8 cellular contexts compared by ENCODE assay signal in genomic region chr11:9385288-9385902, GRCh38. TPM values are rescaled to one million over a fixed set of nuclear protein-coding genes. Genes with fewer than 3 reads are reported as not detected.
DNase-seq lines count a peak whose midpoint lies in the region; ATAC-seq and TF ChIP-seq lines count a peak whose summit lies in the region.

No MANE protein-coding gene starts in this region.

- H3K36me3 Mint-ChIP-seq in activated CD8-positive, alpha-beta T cell treated with anti-CD3 and anti-CD28 coated beads, Interleukin-2, amount 10 ng/mL, durations not matched to agents 7 days and 5 days (ENCODE audit: low read depth): peaks cover 29% of the 10 kb centered on the region

- TF ChIP-seq CTCF in heart right ventricle (IDR thresholded peaks at IDR 0.05): peak in 1 of 9 donors; percentile 2

- peaks cover 35% of the 10 kb centered on the region for H3K4me1 Mint-ChIP-seq in activated CD8-positive, alpha-beta T cell treated with anti-CD3 and anti-CD28 coated beads, Interleukin-2, amount 10 ng/mL, durations not matched to agents 7 days and 5 days (ENCODE audit: low read depth)

- peak overlapping the region; percentile 90 for H3K27ac Mint-ChIP-seq in activated CD8-positive, alpha-beta T cell treated with anti-CD3 and anti-CD28 coated beads, Interleukin-2, amount 10 ng/mL, durations not matched to agents 7 days and 5 days

- POLR2A ChIA-PET in activated CD8-positive, alpha-beta T cell treated with anti-CD3 and anti-CD28 coated beads, Interleukin-2, amount 10 ng/mL, durations not matched to agents 7 days and 5 days (lab: Charles Lee): interaction anchor here (0.6 to 3.4 kb wide), 13 partner anchors 8 to 416 kb away, joined by 3 to 35 read pairs (median 4); partner anchors contain the start of genes DENND5A and ZNF143

- DNase-seq in activated CD8-positive, alpha-beta T cell treated with anti-CD3 and anti-CD28 coated beads, Interleukin-2, amount 10 ng/mL, durations not matched to agents 7 days and 5 days: no peak
- DNase-seq in heart right ventricle (no peak), NCI-H1105 (lab: John Stamatoyannopoulos, UW) (no peak)

- peak overlapping the region; percentile 89 for H3K4me3 Mint-ChIP-seq in activated CD8-positive, alpha-beta T cell treated with anti-CD3 and anti-CD28 coated beads, Interleukin-2, amount 10 ng/mL, durations not matched to agents 7 days and 5 days

- ATAC-seq in GM19397 (IDR thresholded peaks at IDR 0.05; ENCODE audit: unreplicated experiment) (peak; percentile 5), heart right ventricle (peak; percentile 41 to 74 (median 54)), GM18520 (IDR thresholded peaks at IDR 0.05; ENCODE audit: unreplicated experiment) (no peak)
- peak; percentile 13 for ATAC-seq in activated CD8-positive, alpha-beta T cell treated with anti-CD3 and anti-CD28 coated beads, Interleukin-2, amount 10 ng/mL, durations not matched to agents 7 days and 5 days

- H3K36me3 ChIP-seq in BLaER1 (peaks cover 31% of the 10 kb centered on the region), KOPT-K1 (ENCODE audit: insufficient read depth, low read length) (peaks cover 34% of the 10 kb centered on the region), heart right ventricle (peaks cover 0 to 23% (median 0%) of the 10 kb centered on the region in 9 donors), rectal smooth muscle tissue (ENCODE audit: control insufficient read depth, insufficient read depth, low read length) (no peaks in the 10 kb centered on the region)

- 4% methylated on average over 11 of the region's 11 CpGs for WGBS in heart right ventricle, 2 donors

- H4K20me1 ChIP-seq in BLaER1: peaks cover 59% of the 10 kb centered on the region

- no peaks in the 10 kb centered on the region for H3K9me3 Mint-ChIP-seq in activated CD8-positive, alpha-beta T cell treated with anti-CD3 and anti-CD28 coated beads, Interleukin-2, amount 10 ng/mL, durations not matched to agents 7 days and 5 days (ENCODE audit: insufficient read depth)

- H3K4me1 ChIP-seq in BLaER1: peaks cover 25% of the 10 kb centered on the region
- H3K4me1 ChIP-seq in heart right ventricle: peaks cover 4 to 56% (median 36%) of the 10 kb centered on the region in 9 donors
- peaks cover 11% of the 10 kb centered on the region for H3K4me1 ChIP-seq in rectal smooth muscle tissue (ENCODE audit: control insufficient read depth, insufficient read depth, low read length)

- H3K9ac ChIP-seq in BLaER1 (peak overlapping the region; percentile 96), rectal smooth muscle tissue (ENCODE audit: low read length) (peak overlapping the region; percentile 28)

- no peaks in the 10 kb centered on the region for H3K9me3 ChIP-seq in BLaER1
- no peaks in the 10 kb centered on the region for H3K9me3 ChIP-seq in KOPT-K1 (ENCODE audit: insufficient read depth, low read length, poor library complexity, severe bottlenecking)
- H3K9me3 ChIP-seq in heart right ventricle: no peaks in the 10 kb centered on the region

- H3K27me3 Mint-ChIP-seq in activated CD8-positive, alpha-beta T cell treated with anti-CD3 and anti-CD28 coated beads, Interleukin-2, amount 10 ng/mL, durations not matched to agents 7 days and 5 days (ENCODE audit: low read depth): no peaks in the 10 kb centered on the region

- CTCF ChIA-PET in activated CD8-positive, alpha-beta T cell treated with anti-CD3 and anti-CD28 coated beads, Interleukin-2, amount 10 ng/mL, durations not matched to agents 7 days and 5 days (lab: Charles Lee): interaction anchor here (0.6 to 3.0 kb wide), 13 partner anchors 10 to 247 kb away, joined by 3 to 9 read pairs (median 4); partner anchors contain the start of genes DENND5A, TMEM41B and ZNF143

- no peaks in the 10 kb centered on the region for H3K27me3 ChIP-seq in BLaER1
- no peaks in the 10 kb centered on the region for H3K27me3 ChIP-seq in heart right ventricle
- H3K27me3 ChIP-seq in rectal smooth muscle tissue (ENCODE audit: control insufficient read depth, insufficient read depth, low read length): no peaks in the 10 kb centered on the region

- H3K4me3 ChIP-seq in BLaER1 (peak overlapping the region; percentile 84), heart right ventricle (peak overlapping the region; percentile 66 to 93 (median 88)), rectal smooth muscle tissue (ENCODE audit: low read length) (peak overlapping the region; percentile 98)

- intact Hi-C loops in heart right ventricle (cut with DNase I): loop anchor here in 5 of 10 donors (1.0 to 10.0 kb wide), 8 partner anchors 21 to 211 kb away; partner anchors contain the start of genes TMEM41B (in 4 of the 5), DENND5A (in 1 of the 5) and ZNF143 (in 1 of the 5)

- H3K4me2 ChIP-seq in BLaER1: peak overlapping the region; percentile 93

- H3K27ac ChIP-seq in BLaER1 (peak overlapping the region; percentile 95), KOPT-K1 (ENCODE audit: low read depth, low read length, poor library complexity, severe bottlenecking) (peak overlapping the region; percentile 92), heart right ventricle (peak overlapping the region; percentile 85 to 98 (median 96)), rectal smooth muscle tissue (ENCODE audit: low read depth, low read length) (peak overlapping the region; percentile 92)

RNA-seq across cellular contexts. Expression of gene IPO7, which starts 0.9 kb away (rescaled TPM):
- 100 to 1,000 TPM; 110 to 111 TPM for total RNA-seq in activated CD8-positive, alpha-beta T cell treated with anti-CD3 and anti-CD28 coated beads, Interleukin-2, amount 10 ng/mL, durations not matched to agents 7 days and 5 days
- 100 to 1,000 TPM; 129 to 169 (median 146) TPM for total RNA-seq in heart right ventricle
- polyA plus RNA-seq in heart right ventricle: 10 to 100 TPM; 24.1 to 56.3 TPM
